Comparison of ENCODE assay signal across 1 cellular context in genomic region chr17:16215273-16215964, GRCh38.
TF ChIP-seq lines count a peak whose summit lies in the region.

Gene NCOR1, minus strand, starts transcription at chr17:16215534. Its CDS starts 20,965 bp downstream, at chr17:16194569.

TF ChIP-seq in H1, 55 proteins besides CTCF, POLR2A, EP300 and RAD21 (continued from another document):
- TF ChIP-seq ATF2 (IDR thresholded peaks at IDR 0.05; ENCODE audit: low read length) (no peak), GABPA (IDR thresholded peaks at IDR 0.05; ENCODE audit: borderline replicate concordance, insufficient read depth, low read length) (no peak), MAX (IDR thresholded peaks at IDR 0.05) (peak; percentile 53), SIN3A (conservative IDR thresholded peaks at IDR 0.05 in 1 of 2, IDR thresholded peaks at IDR 0.05 in 1 of 2; ENCODE audit: low read depth in 1 of 2, low read length in 2 of 2) (peak in 1 of 2 experiments; percentile 39; a peak in 2 of 4 replicates), TAF1 (IDR thresholded peaks at IDR 0.05; ENCODE audit: low read depth, low read length) (peak; percentile 96), RBBP5 (IDR thresholded peaks at IDR 0.05; ENCODE audit: borderline replicate concordance, low read depth, low read length) (peak; percentile 99), HDAC2 (IDR thresholded peaks at IDR 0.05; ENCODE audit: borderline replicate concordance in 1 of 2, low read depth in 2 of 2, low read length in 2 of 2) (0 out of 4 replicates have a peak, but pooled peaks of 1 of the 2 experiments have one; percentile 22), CBX8 (IDR thresholded peaks at IDR 0.05; ENCODE audit: borderline replicate concordance, low read depth, low read length) (no peak), PHF8 (conservative IDR thresholded peaks at IDR 0.05; ENCODE audit: low read depth, low read length) (peak; percentile 97), POLR2AphosphoS5 (IDR thresholded peaks at IDR 0.05; ENCODE audit: low read depth, low read length) (peak; percentile 85), FOSL1 (IDR thresholded peaks at IDR 0.05; ENCODE audit: insufficient read depth, low read depth, low read length) (0 out of 2 replicates have a peak, but pooled peaks have one; percentile 3), CBX5 (IDR thresholded peaks at IDR 0.05; ENCODE audit: low read depth, low read length) (no peak), NRF1 (IDR thresholded peaks at IDR 0.05; ENCODE audit: low read depth, low read length) (0 out of 2 replicates have a peak, but pooled peaks have one; percentile 13), TAF7 (optimal IDR thresholded peaks at IDR 0.05; ENCODE audit: borderline replicate concordance, low read depth, low read length) (peak; percentile 86), SP1 (IDR thresholded peaks at IDR 0.05; ENCODE audit: low read depth, low read length) (0 out of 2 replicates have a peak, but pooled peaks have one; percentile 22), YY1 (IDR thresholded peaks at IDR 0.05; ENCODE audit: low read depth, low read length) (peak; percentile 97)
